In genomic region chr11:2137202-2138071, GRCh38 we compare ENCODE assay signal across 9 cellular contexts. TPM values are rescaled to one million over a fixed set of nuclear protein-coding genes. Genes with fewer than 3 reads are reported as not detected.
DNase-seq lines count a peak whose midpoint lies in the region; ATAC-seq, FAIRE-seq and TF ChIP-seq lines count a peak whose summit lies in the region.
"Had no signal": no experiment of that assay in that cellular context is flagged by ENCODE, and none has a peak within 500 bp of the region (broad histone marks: within the 10 kb centered on the region; RNA-seq: fewer than 3 reads in every experiment).

No MANE protein-coding gene starts in this region.

- H3K27me3 ChIP-seq in CD4-positive, CD25-positive, alpha-beta regulatory T cell (ENCODE audit: control insufficient read depth, insufficient read depth, low read length) = peaks cover 2% of the 10 kb centered on the region
- peaks cover 15 to 39% of the 10 kb centered on the region in 2 experiments for H3K27me3 ChIP-seq in endothelial cell of umbilical vein (ENCODE audit: control insufficient read depth in 2 of 2, insufficient read depth in 2 of 2, low read length in 2 of 2)
- H3K27me3 ChIP-seq in CD4-positive, alpha-beta T cell (ENCODE audit: control insufficient read depth, insufficient read depth, low read length) = peaks cover 71% of the 10 kb centered on the region

- H3K27ac Mint-ChIP-seq in CD4-positive, CD25-positive, alpha-beta regulatory T cell = no peak overlapping the region
- H3K27ac Mint-ChIP-seq in nephron = peak overlapping the region; percentile 50 to 87 (median 82)
- no peak overlapping the region for H3K27ac Mint-ChIP-seq in CD4-positive, alpha-beta T cell

- dilution Hi-C loops in endothelial cell of umbilical vein (cut with MboI; ENCODE audit: extremely low pct_ligation_motif_present, low sequenced_read_pairs) = no loop called here

- FAIRE-seq in endothelial cell of umbilical vein (lab: Jason Lieb, UNC) = peak; percentile 18
- FAIRE-seq: endometrium had no signal

- peaks cover 0 to 3% (median 0%) of the 10 kb centered on the region in 7 donors for H3K9me3 Mint-ChIP-seq in CD4-positive, CD25-positive, alpha-beta regulatory T cell
- no peaks in the 10 kb centered on the region for H3K9me3 Mint-ChIP-seq in nephron
- no peaks in the 10 kb centered on the region for H3K9me3 Mint-ChIP-seq in CD4-positive, alpha-beta T cell

- H3K79me2 ChIP-seq in endothelial cell of umbilical vein (ENCODE audit: control insufficient read depth, insufficient read depth, low read length) = no peaks in the 10 kb centered on the region

- no peak overlapping the region for H3K4me3 ChIP-seq in CD4-positive, CD25-positive, alpha-beta regulatory T cell (ENCODE audit: low read depth, low read length)
- peak overlapping the region in 1 of 3 experiments; percentile 14 for H3K4me3 ChIP-seq in endothelial cell of umbilical vein (replicated peaks in 1 of 3; ENCODE audit: insufficient read depth in 1 of 3, low read depth in 1 of 3, low read length in 3 of 3)

- CTCF ChIA-PET in endothelial cell of umbilical vein (lab: Charles Lee) = interaction anchor here (0.6 to 2.3 kb wide), 8 partner anchors 11 to 485 kb away, joined by 3 to 13 read pairs (median 4); no protein-coding TSS in a partner anchor
- CTCF ChIA-PET in CD4-positive, alpha-beta T cell (lab: Charles Lee) = interaction anchor here (1.2 to 1.5 kb wide), 2 partner anchors 14 to 15 kb away, joined by 3 to 8 read pairs; no protein-coding TSS in a partner anchor

- H3K4me3 Mint-ChIP-seq in CD4-positive, CD25-positive, alpha-beta regulatory T cell = peak overlapping the region in 3 of 4 donors; percentile 44 to 69 (median 68)
- peak overlapping the region; percentile 93 to 96 (median 95) for H3K4me3 Mint-ChIP-seq in nephron
- H3K4me3 Mint-ChIP-seq in CD4-positive, alpha-beta T cell = no peak overlapping the region

- no peaks in the 10 kb centered on the region for H3K36me3 Mint-ChIP-seq in CD4-positive, CD25-positive, alpha-beta regulatory T cell
- H3K36me3 Mint-ChIP-seq in nephron (ENCODE audit: low read depth) = peaks cover 33% of the 10 kb centered on the region
- no peaks in the 10 kb centered on the region for H3K36me3 Mint-ChIP-seq in CD4-positive, alpha-beta T cell (ENCODE audit: low read depth)

- peaks cover 15% of the 10 kb centered on the region for H3K4me1 ChIP-seq in CD4-positive, CD25-positive, alpha-beta regulatory T cell (ENCODE audit: control insufficient read depth, insufficient read depth, low read length, poor library complexity, severe bottlenecking)
- H3K4me1 ChIP-seq in endothelial cell of umbilical vein (ENCODE audit: control insufficient read depth, extremely low read depth, insufficient read depth, low read length) = peaks cover 3% of the 10 kb centered on the region

- no peak overlapping the region for H3K9ac ChIP-seq in endothelial cell of umbilical vein (replicated peaks; ENCODE audit: extremely low read depth, insufficient read depth, low read length)

- peaks cover 45% of the 10 kb centered on the region for H3K27me3 Mint-ChIP-seq in CD4-positive, CD25-positive, alpha-beta regulatory T cell
- H3K27me3 Mint-ChIP-seq in nephron (ENCODE audit: low read depth) = peaks cover 80% of the 10 kb centered on the region
- peaks cover 60% of the 10 kb centered on the region for H3K27me3 Mint-ChIP-seq in CD4-positive, alpha-beta T cell

- no peak for ATAC-seq in CD4-positive, CD25-positive, alpha-beta regulatory T cell (ENCODE audit: low read depth in 2 of 2)
- ATAC-seq in HG03045 (IDR thresholded peaks at IDR 0.05; ENCODE audit: unreplicated experiment) (no peak), HG02759 (IDR thresholded peaks at IDR 0.05; ENCODE audit: unreplicated experiment) (no peak)
- no peak for ATAC-seq in CD4-positive, alpha-beta T cell (ENCODE audit: poor library complexity)

- no peaks in the 10 kb centered on the region for H4K20me1 ChIP-seq in endothelial cell of umbilical vein (replicated peaks; ENCODE audit: control insufficient read depth, extremely low read depth, insufficient read depth, low read length)

- DNase-seq in CD4-positive, CD25-positive, alpha-beta regulatory T cell = no peak
- DNase-seq in NCI-H2196 treated with DMSO at 0.1 percent for 48 hours (lab: John Stamatoyannopoulos, UW; ENCODE audit: unreplicated experiment) = peak; percentile 37
- peak; percentile 60 for DNase-seq in endothelial cell of umbilical vein (ENCODE audit: low read depth, low spot score)
- DNase-seq in CD4-positive, alpha-beta T cell = no peak
- no peak for DNase-seq in NCI-H1694 (lab: John Stamatoyannopoulos, UW)

- peak overlapping the region; percentile 49 for H2AFZ ChIP-seq in endothelial cell of umbilical vein (ENCODE audit: low read depth, low read length)

- no peaks in the 10 kb centered on the region for H3K36me3 ChIP-seq in CD4-positive, CD25-positive, alpha-beta regulatory T cell (ENCODE audit: control insufficient read depth, insufficient read depth, low read length)
- H3K36me3 ChIP-seq in endothelial cell of umbilical vein (ENCODE audit: control insufficient read depth in 2 of 2, extremely low read depth in 1 of 2, insufficient read depth in 2 of 2, low read length in 2 of 2) = no peaks in the 10 kb centered on the region

- H3K9me3 ChIP-seq in CD4-positive, CD25-positive, alpha-beta regulatory T cell (ENCODE audit: control insufficient read depth in 2 of 2, low read length in 2 of 2) = no peaks in the 10 kb centered on the region
- H3K9me3 ChIP-seq in endothelial cell of umbilical vein (replicated peaks; ENCODE audit: control insufficient read depth, insufficient read depth, low read length) = no peaks in the 10 kb centered on the region
- no peaks in the 10 kb centered on the region for H3K9me3 ChIP-seq in CD4-positive, alpha-beta T cell (ENCODE audit: control insufficient read depth, low read length)

- intact Hi-C loops in endothelial cell of umbilical vein (cut with micrococcal nuclease) = loop anchor here (1.0 kb wide), 2 partner anchors 28 to 37 kb away; no protein-coding TSS in a partner anchor
- intact Hi-C loops in CD4-positive, alpha-beta T cell (cut with DNase I, micrococcal nuclease) = no loop called here

- no peak overlapping the region for H3K27ac ChIP-seq in CD4-positive, CD25-positive, alpha-beta regulatory T cell (ENCODE audit: insufficient read depth, low read length, poor library complexity, severe bottlenecking)
- H3K27ac ChIP-seq in endothelial cell of umbilical vein (ENCODE audit: insufficient read depth, low read depth, low read length) = no peak overlapping the region
- no peak overlapping the region for H3K27ac ChIP-seq in CD4-positive, alpha-beta T cell (ENCODE audit: low read depth, low read length)

- no peak for TF ChIP-seq CTCF in endothelial cell of umbilical vein (IDR thresholded peaks at IDR 0.05; ENCODE audit: extremely low read depth in 1 of 2, insufficient read depth in 1 of 2, low read depth in 1 of 2, low read length in 2 of 2)
- TF ChIP-seq CTCF in nephron (IDR thresholded peaks at IDR 0.05; ENCODE audit: unreplicated experiment in 3 of 3) = no peak
- no peak for TF ChIP-seq CTCF in CD4-positive, alpha-beta T cell (IDR thresholded peaks at IDR 0.05)

- H3K4me1 Mint-ChIP-seq in CD4-positive, CD25-positive, alpha-beta regulatory T cell = peaks cover 0 to 8% (median under 1%) of the 10 kb centered on the region in 4 donors
- peaks cover 21% of the 10 kb centered on the region for H3K4me1 Mint-ChIP-seq in nephron
- H3K4me1 Mint-ChIP-seq in CD4-positive, alpha-beta T cell (ENCODE audit: low read depth) = peaks cover 11% of the 10 kb centered on the region

- no peak for TF ChIP-seq POLR2A in endothelial cell of umbilical vein (IDR thresholded peaks at IDR 0.05; ENCODE audit: low read depth, low read length)

- BruUV-seq in endothelial cell of umbilical vein (replicated peaks; lab: Mats Ljungman, UMichigan) = no TSS peak

- POLR2A ChIA-PET in endothelial cell of umbilical vein (lab: Charles Lee) = interaction anchor here (0.9 kb wide), 1 partner anchor 28 kb away, joined by 3 read pairs; no protein-coding TSS in a partner anchor
- POLR2A ChIA-PET in CD4-positive, alpha-beta T cell (lab: Charles Lee) = no interaction called here

- H3K9me1 ChIP-seq in endothelial cell of umbilical vein (replicated peaks; ENCODE audit: control insufficient read depth, extremely low read depth, insufficient read depth, low read length) = no peaks in the 10 kb centered on the region

- H3K4me2 ChIP-seq in endothelial cell of umbilical vein (ENCODE audit: insufficient read depth, low read length) = no peak overlapping the region

RNA-seq across cellular contexts. Expression of gene IGF2, which starts 1.8 kb away (rescaled TPM):
- 0.07 TPM for total RNA-seq in CD4-positive, CD25-positive, alpha-beta regulatory T cell
- polyA plus RNA-seq in CD4-positive, CD25-positive, alpha-beta regulatory T cell = not detected
- 21.0 and 34.1 TPM in 2 replicates for total RNA-seq in endothelial cell of umbilical vein
- 4.3 and 5.7 TPM in 2 replicates for polyA plus RNA-seq in endothelial cell of umbilical vein
- 4.0 and 5.9 TPM in 2 replicates for polyA plus RNA-seq in endothelial cell of umbilical vein (2011; cell fraction: cytosol; rRNA removed)
- 1.2 and 1.4 TPM in 2 replicates for polyA plus RNA-seq in endothelial cell of umbilical vein (2011; cell fraction: nucleus; rRNA removed)
- 10.6 and 78.9 TPM in 2 replicates for polyA plus RNA-seq in endothelial cell of umbilical vein (2012)
- polyA minus RNA-seq in endothelial cell of umbilical vein = 3.0 and 7.7 TPM in 2 replicates
- polyA minus RNA-seq in endothelial cell of umbilical vein (2011; cell fraction: cytosol; rRNA and poly(A)+ RNA removed) = not detected
- polyA minus RNA-seq in endothelial cell of umbilical vein (2011; cell fraction: nucleus; rRNA and poly(A)+ RNA removed) = 0.38 and 1.0 TPM in 2 replicates
- not detected for total RNA-seq in CD4-positive, alpha-beta T cell

RNA-seq across cellular contexts. Expression of gene INS, which starts 23.6 kb away (rescaled TPM):
- not detected for total RNA-seq in CD4-positive, CD25-positive, alpha-beta regulatory T cell
- not detected for polyA plus RNA-seq in CD4-positive, CD25-positive, alpha-beta regulatory T cell
- not detected in 2 replicates for total RNA-seq in endothelial cell of umbilical vein
- polyA plus RNA-seq in endothelial cell of umbilical vein = not detected in 2 replicates
- not detected in 2 replicates for polyA plus RNA-seq in endothelial cell of umbilical vein (2011; cell fraction: cytosol; rRNA removed)
- not detected in 2 replicates for polyA plus RNA-seq in endothelial cell of umbilical vein (2011; cell fraction: nucleus; rRNA removed)
- not detected in 2 replicates for polyA plus RNA-seq in endothelial cell of umbilical vein (2012)
- polyA minus RNA-seq in endothelial cell of umbilical vein = not detected in 2 replicates
- not detected for polyA minus RNA-seq in endothelial cell of umbilical vein (2011; cell fraction: cytosol; rRNA and poly(A)+ RNA removed)
- not detected in 2 replicates for polyA minus RNA-seq in endothelial cell of umbilical vein (2011; cell fraction: nucleus; rRNA and poly(A)+ RNA removed)
- total RNA-seq in CD4-positive, alpha-beta T cell = not detected

RNA-seq across cellular contexts. Expression of gene TH, which starts 34.2 kb away (rescaled TPM):
- total RNA-seq in CD4-positive, CD25-positive, alpha-beta regulatory T cell = not detected
- polyA plus RNA-seq in CD4-positive, CD25-positive, alpha-beta regulatory T cell = not detected
- not detected in 2 replicates for total RNA-seq in endothelial cell of umbilical vein
- polyA plus RNA-seq in endothelial cell of umbilical vein = not detected in 2 replicates
- not detected in 2 replicates for polyA plus RNA-seq in endothelial cell of umbilical vein (2011; cell fraction: cytosol; rRNA removed)
- polyA plus RNA-seq in endothelial cell of umbilical vein (2011; cell fraction: nucleus; rRNA removed) = not detected in 2 replicates
- polyA plus RNA-seq in endothelial cell of umbilical vein (2012) = not detected in 2 replicates
- not detected in 2 replicates for polyA minus RNA-seq in endothelial cell of umbilical vein
- not detected for polyA minus RNA-seq in endothelial cell of umbilical vein (2011; cell fraction: cytosol; rRNA and poly(A)+ RNA removed)
- not detected in 2 replicates for polyA minus RNA-seq in endothelial cell of umbilical vein (2011; cell fraction: nucleus; rRNA and poly(A)+ RNA removed)
- not detected for total RNA-seq in CD4-positive, alpha-beta T cell

Comparison
In these comparisons a context has a peak if more than half of its experiments do, and no peak if none do; other contexts are left out.
1. DNase-seq: peak in NCI-H2196 treated with DMSO at 0.1 percent for 48 hours (single experiment) and endothelial cell of umbilical vein (single experiment); none in CD4-positive, CD25-positive, alpha-beta regulatory T cell (0 of 3), CD4-positive, alpha-beta T cell (0 of 10) and NCI-H1694 (single experiment).
2. H3K27ac Mint-ChIP-seq: peak in nephron (3 of 3); none in CD4-positive, CD25-positive, alpha-beta regulatory T cell (0 of 3) and CD4-positive, alpha-beta T cell (single experiment).
3. RNA of gene IGF2, which starts 1.8 kb away (total RNA-seq): 21.0 to 34.1 TPM in endothelial cell of umbilical vein; 0.07 TPM in CD4-positive, CD25-positive, alpha-beta regulatory T cell (single experiment) and not detected in CD4-positive, alpha-beta T cell; every median in the first group is over 10 times any median in the second.